In the genomic region with DNA sequence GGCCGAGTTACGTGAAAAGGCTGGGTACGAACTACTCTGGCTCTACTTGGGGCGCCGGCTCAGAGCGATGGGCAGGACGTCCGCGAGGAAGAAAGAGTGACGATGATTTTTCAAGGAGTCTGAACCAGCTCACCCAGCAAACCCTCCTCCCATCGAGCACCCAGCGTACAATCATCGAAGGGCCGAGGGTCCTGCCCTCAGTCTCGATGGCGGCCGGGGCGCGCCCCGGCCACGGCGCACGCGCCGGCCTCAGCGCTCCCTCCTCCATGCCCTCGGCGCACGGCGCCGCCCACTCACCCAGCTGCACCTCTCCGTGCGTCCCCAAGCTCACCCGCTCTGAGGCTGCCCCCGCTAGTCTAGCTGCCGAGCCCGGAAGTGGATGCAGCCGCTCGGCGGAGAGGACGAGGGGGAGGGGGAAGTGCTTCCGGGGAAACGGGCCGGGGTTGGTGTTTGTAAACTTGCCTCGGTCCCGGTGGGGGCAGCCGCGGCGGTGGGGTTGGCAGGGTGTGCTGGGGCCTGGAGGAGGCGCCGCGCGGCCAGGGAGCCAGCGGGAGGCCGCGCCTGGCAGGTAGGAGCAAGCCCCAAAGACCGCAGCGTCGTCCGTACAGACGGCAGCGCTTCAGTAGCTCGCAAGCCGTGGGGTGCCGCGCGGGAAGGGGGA, we compare ENCODE assay signal across 8 cellular contexts. TPM values are rescaled to one million over a fixed set of nuclear protein-coding genes. Genes with fewer than 3 reads are reported as not detected.
DNase-seq lines count a peak whose midpoint lies in the region; ATAC-seq, FAIRE-seq and TF ChIP-seq lines count a peak whose summit lies in the region.

A gene with protein sequence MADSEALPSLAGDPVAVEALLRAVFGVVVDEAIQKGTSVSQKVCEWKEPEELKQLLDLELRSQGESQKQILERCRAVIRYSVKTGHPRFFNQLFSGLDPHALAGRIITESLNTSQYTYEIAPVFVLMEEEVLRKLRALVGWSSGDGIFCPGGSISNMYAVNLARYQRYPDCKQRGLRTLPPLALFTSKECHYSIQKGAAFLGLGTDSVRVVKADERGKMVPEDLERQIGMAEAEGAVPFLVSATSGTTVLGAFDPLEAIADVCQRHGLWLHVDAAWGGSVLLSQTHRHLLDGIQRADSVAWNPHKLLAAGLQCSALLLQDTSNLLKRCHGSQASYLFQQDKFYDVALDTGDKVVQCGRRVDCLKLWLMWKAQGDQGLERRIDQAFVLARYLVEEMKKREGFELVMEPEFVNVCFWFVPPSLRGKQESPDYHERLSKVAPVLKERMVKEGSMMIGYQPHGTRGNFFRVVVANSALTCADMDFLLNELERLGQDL (minus strand): TSS at position 656 of the 661 bp plus-strand sequence. CDS start 7,455 bp downstream, outside the sequence.
A gene with protein sequence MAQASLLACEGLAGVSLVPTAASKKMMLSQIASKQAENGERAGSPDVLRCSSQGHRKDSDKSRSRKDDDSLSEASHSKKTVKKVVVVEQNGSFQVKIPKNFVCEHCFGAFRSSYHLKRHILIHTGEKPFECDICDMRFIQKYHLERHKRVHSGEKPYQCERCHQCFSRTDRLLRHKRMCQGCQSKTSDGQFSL (plus strand): TSS at position 453 of the 661 bp plus-strand sequence. CDS start 1,262 bp downstream, outside the sequence.

- peak within 1 kb of the TSS; percentile 91 for H3K4me3 Mint-ChIP-seq in central memory CD8-positive, alpha-beta T cell

- peaks cover 20% of the 10 kb centered on the region for H3K4me1 ChIP-seq in keratinocyte (ENCODE audit: control insufficient read depth, extremely low read depth, insufficient read depth, low read length)

- H3K9me3 Mint-ChIP-seq in central memory CD8-positive, alpha-beta T cell: no peaks in the 10 kb centered on the region

- peaks cover 49% of the 10 kb centered on the region for H3K4me1 Mint-ChIP-seq in central memory CD8-positive, alpha-beta T cell

- TF ChIP-seq CTCF in AG09319 (IDR thresholded peaks at IDR 0.05; ENCODE audit: low read depth, low read length) (no peak), keratinocyte (optimal IDR thresholded peaks at IDR 0.05 in 1 of 3, IDR thresholded peaks at IDR 0.05 in 1 of 3, conservative IDR thresholded peaks at IDR 0.05 in 1 of 3; ENCODE audit: extremely low read depth in 1 of 3, insufficient read depth in 2 of 3, low read length in 3 of 3) (no peak)

- peak within 1 kb of the TSS; percentile 93 for H3K27ac Mint-ChIP-seq in central memory CD8-positive, alpha-beta T cell (ENCODE audit: low read depth)

- H3K9ac ChIP-seq in keratinocyte (ENCODE audit: control insufficient read depth, extremely low read depth, insufficient read depth, low read length): peak within 1 kb of the TSS; percentile 94

- ATAC-seq in GM19043 (IDR thresholded peaks at IDR 0.05; ENCODE audit: low read depth, unreplicated experiment) (peak; percentile 92), HG03354 (IDR thresholded peaks at IDR 0.05; ENCODE audit: poor library complexity, severe bottlenecking, unreplicated experiment) (peak; percentile 92)
- ATAC-seq in activated CD4-positive, CD25-positive, alpha-beta regulatory T cell treated with anti-CD3 and anti-CD28 coated beads, Interleukin-2, amount 50 U/mL, for 24 hours: peak; percentile 97 to 98
- ATAC-seq in central memory CD8-positive, alpha-beta T cell (replicated peaks; ENCODE audit: extremely low read depth, poor library complexity, severe bottlenecking): peak; percentile 99

- H3K27ac ChIP-seq in keratinocyte (ENCODE audit: control insufficient read depth, insufficient read depth, low read length): peak within 1 kb of the TSS; percentile 93

- peaks cover 24% of the 10 kb centered on the region for H3K36me3 Mint-ChIP-seq in central memory CD8-positive, alpha-beta T cell (ENCODE audit: insufficient read depth)

- no peak for FAIRE-seq in keratinocyte (lab: Jason Lieb, UNC)

- H3K9me1 ChIP-seq in keratinocyte (ENCODE audit: control insufficient read depth, extremely low read depth, insufficient read depth, low read length): no peaks in the 10 kb centered on the region

- H3K4me3 ChIP-seq in keratinocyte (ENCODE audit: control insufficient read depth in 2 of 3, extremely low read depth in 1 of 3, insufficient read depth in 2 of 3, low read depth in 1 of 3, low read length in 3 of 3): peak within 1 kb of the TSS; percentile 72 to 89 (median 82)

- no peaks in the 10 kb centered on the region for H3K27me3 Mint-ChIP-seq in central memory CD8-positive, alpha-beta T cell

- DNase-seq in AG09319 (ENCODE audit: extremely low read depth, low read depth) (peak; percentile 93), NCI-H446 treated with DMSO at 0.1 percent for 48 hours (lab: John Stamatoyannopoulos, UW) (peak; percentile 94), keratinocyte (ENCODE audit: low read depth, low spot score) (peak; percentile 71)
- peak; percentile 88 to 94 for DNase-seq in central memory CD8-positive, alpha-beta T cell (ENCODE audit: low spot score in 2 of 2)
- DNase-seq in stimulated activated CD4-positive, alpha-beta T cell treated with anti-CD3 and anti-CD28 coated beads, Interleukin-12 subunit alpha, Interleukin-12 subunit beta, amount 100 ng/mL, for 48 hours (ENCODE audit: low read depth in 2 of 3, low spot score in 1 of 3): peak; percentile 93 to 98 (median 97)

- H2AFZ ChIP-seq in keratinocyte (ENCODE audit: control insufficient read depth, low read length): peak within 1 kb of the TSS; percentile 97

- H3K27me3 ChIP-seq in keratinocyte (ENCODE audit: control insufficient read depth, extremely low read depth, insufficient read depth, low read length): no peaks in the 10 kb centered on the region

- H3K4me2 ChIP-seq in keratinocyte (ENCODE audit: control insufficient read depth, extremely low read depth, insufficient read depth, low read depth, low read length): peak within 1 kb of the TSS; percentile 96

- H3K36me3 ChIP-seq in keratinocyte (ENCODE audit: control insufficient read depth in 2 of 2, extremely low read depth in 1 of 2, insufficient read depth in 2 of 2, low read length in 2 of 2): peaks cover 12 to 21% of the 10 kb centered on the region in 2 experiments

- dilution Hi-C loops in keratinocyte (cut with MboI; ENCODE audit: extremely low pct_ligation_motif_present, low sequenced_read_pairs): no loop called here

- H4K20me1 ChIP-seq in keratinocyte (ENCODE audit: control insufficient read depth, extremely low read depth, insufficient read depth, low read length): no peaks in the 10 kb centered on the region

- no peaks in the 10 kb centered on the region for H3K9me3 ChIP-seq in keratinocyte (ENCODE audit: control insufficient read depth, low read depth, low read length)

- H3K79me2 ChIP-seq in keratinocyte (ENCODE audit: control insufficient read depth, insufficient read depth, low read length): peaks cover 14% of the 10 kb centered on the region

RNA-seq across cellular contexts. Expression of the first gene that starts in this region (rescaled TPM):
- polyA plus RNA-seq in keratinocyte: 7.9 to 29.5 TPM (median 19.5 TPM) in 3 replicates
- polyA plus RNA-seq in keratinocyte (2011; ENCODE audit: low read depth): 8.0 TPM
- 1.4 and 1.9 TPM in 2 replicates for polyA plus RNA-seq in keratinocyte (2011; cell fraction: cytosol; rRNA removed)
- 126 and 152 TPM in 2 replicates for polyA plus RNA-seq in keratinocyte (2011; cell fraction: nucleus; rRNA removed)
- 5.8 and 23.3 TPM in 2 replicates for polyA plus RNA-seq in keratinocyte (2012; ENCODE audit: low replicate concordance)
- 5.6 to 17.6 TPM (median 17.2 TPM) in 3 replicates for polyA minus RNA-seq in keratinocyte
- polyA minus RNA-seq in keratinocyte (2011; cell fraction: cytosol; rRNA and poly(A)+ RNA removed): 3.1 TPM
- 20.0 and 28.5 TPM in 2 replicates for polyA minus RNA-seq in keratinocyte (2011; cell fraction: nucleus; rRNA and poly(A)+ RNA removed)

RNA-seq across cellular contexts. Expression of the second gene that starts in this region (rescaled TPM):
- 6.5 to 11.8 TPM (median 10.3 TPM) in 3 replicates for polyA plus RNA-seq in keratinocyte
- 9.7 TPM for polyA plus RNA-seq in keratinocyte (2011; ENCODE audit: low read depth)
- 3.6 and 4.5 TPM in 2 replicates for polyA plus RNA-seq in keratinocyte (2011; cell fraction: cytosol; rRNA removed)
- polyA plus RNA-seq in keratinocyte (2011; cell fraction: nucleus; rRNA removed): 21.7 and 25.7 TPM in 2 replicates
- 5.5 and 6.5 TPM in 2 replicates for polyA plus RNA-seq in keratinocyte (2012; ENCODE audit: low replicate concordance)
- polyA minus RNA-seq in keratinocyte: 3.8 to 17.4 TPM (median 15.6 TPM) in 3 replicates
- 3.3 TPM for polyA minus RNA-seq in keratinocyte (2011; cell fraction: cytosol; rRNA and poly(A)+ RNA removed)
- polyA minus RNA-seq in keratinocyte (2011; cell fraction: nucleus; rRNA and poly(A)+ RNA removed): 8.7 and 9.6 TPM in 2 replicates

Comparison
In these comparisons a context has a peak if more than half of its experiments do, and no peak if none do; other contexts are left out.
1. Peak in every context shown above with its lines: DNase-seq, ATAC-seq, H3K4me3 ChIP-seq and H3K27ac ChIP-seq.